21 cellular contexts compared by ENCODE assay signal in genomic region chr13:68078874-68079273, GRCh38.
DNase-seq lines count a peak whose midpoint lies in the region; ATAC-seq and TF ChIP-seq lines count a peak whose summit lies in the region.
"Had no signal": no experiment of that assay in that cellular context is flagged by ENCODE, and none has a peak within 500 bp of the region (broad histone marks: within the 10 kb centered on the region; RNA-seq: fewer than 3 reads in every experiment).

No MANE protein-coding gene starts in this region.

- no TSS peak for BruUV-seq in MCF 10A (replicated peaks; lab: Mats Ljungman, UMichigan)

- POLR2A ChIA-PET in MCF 10A (lab: Yijun Ruan, JAX): no interaction called here

- intact Hi-C loops in MCF 10A (cut with micrococcal nuclease): no loop called here
- intact Hi-C loops in breast epithelium (cut with DNase I; ENCODE audit: low total_unique reads): no loop called here
- intact Hi-C loops in left ventricle myocardium superior (cut with micrococcal nuclease): no loop called here

- no peak for TF ChIP-seq CTCF in MCF 10A (IDR thresholded peaks at IDR 0.05; ENCODE audit: unreplicated experiment)
- no peak for TF ChIP-seq CTCF in breast epithelium (IDR thresholded peaks at IDR 0.05)
- no peak for TF ChIP-seq CTCF in epithelial cell of proximal tubule (conservative IDR thresholded peaks at IDR 0.05; ENCODE audit: low read depth, low read length)

- H3K27me3 ChIP-seq in breast epithelium (no peaks in the 10 kb centered on the region), adipocyte (replicated peaks; ENCODE audit: control insufficient read depth, insufficient read depth, low read length) (no peaks in the 10 kb centered on the region)
- H3K27me3 ChIP-seq: SJSA1 had no signal

- H3K27me3 Mint-ChIP-seq in MCF 10A (ENCODE audit: insufficient read depth, unreplicated experiment): no peaks in the 10 kb centered on the region

- ATAC-seq in left ventricle myocardium superior: no peak
- no peak for ATAC-seq in activated CD4-positive, CD25-positive, alpha-beta regulatory T cell treated with anti-CD3 and anti-CD28 coated beads, Interleukin-2, amount 50 U/mL, for 24 hours
- ATAC-seq in HG02938 (IDR thresholded peaks at IDR 0.05; ENCODE audit: unreplicated experiment): no peak
- ATAC-seq: Right ventricle myocardium inferior had no signal

- H3K4me1 ChIP-seq in breast epithelium (no peaks in the 10 kb centered on the region), adipocyte (ENCODE audit: control insufficient read depth, insufficient read depth, low read length) (no peaks in the 10 kb centered on the region)
- H3K4me1 ChIP-seq: SJSA1 had no signal

- peaks cover 22% of the 10 kb centered on the region for H3K4me1 Mint-ChIP-seq in MCF 10A (ENCODE audit: insufficient read depth, unreplicated experiment)

- H3K36me3 Mint-ChIP-seq in MCF 10A (ENCODE audit: insufficient read depth, unreplicated experiment): no peaks in the 10 kb centered on the region

- no peaks in the 10 kb centered on the region for H3K9me3 ChIP-seq in breast epithelium
- no peaks in the 10 kb centered on the region for H3K9me3 ChIP-seq in adipocyte (ENCODE audit: control insufficient read depth, low read length)
- H3K9me3 ChIP-seq: SJSA1 had no signal

- H3K27ac ChIP-seq in breast epithelium: no peak overlapping the region
- H3K27ac ChIP-seq: 22Rv1, SJSA1 had no signal

- H3K9ac ChIP-seq in adipocyte (ENCODE audit: low read length): no peak overlapping the region

- no peaks in the 10 kb centered on the region for H3K36me3 ChIP-seq in breast epithelium
- no peaks in the 10 kb centered on the region for H3K36me3 ChIP-seq in adipocyte (ENCODE audit: control insufficient read depth, insufficient read depth, low read length, severe bottlenecking)
- H3K36me3 ChIP-seq: SJSA1 had no signal

- TF ChIP-seq POLR2A in breast epithelium (IDR thresholded peaks at IDR 0.05): no peak

- DNase-seq in MCF 10A (ENCODE audit: unreplicated experiment) (peak; percentile 18), breast epithelium (ENCODE audit: low spot score in 2 of 2) (no peak), adipocyte (ENCODE audit: low read depth) (peak; percentile 0), epithelial cell of proximal tubule (ENCODE audit: low read depth) (peak; percentile 9), left ventricle myocardium superior (no peak), NCI-H510A treated with DMSO at 0.1 percent for 48 hours (lab: John Stamatoyannopoulos, UW) (no peak)
- DNase-seq: Calu3, DND-41, H7, HFFc6, KBM-7, MM.1S, NCI-H2081, NCI-H345, NCI-H524 treated with DMSO at 0.1 percent for 48 hours, NCI-H774 had no signal

- no peak overlapping the region for H3K4me3 Mint-ChIP-seq in MCF 10A (ENCODE audit: unreplicated experiment)
- H3K4me3 Mint-ChIP-seq: HFFc6 had no signal

- H3K9me3 Mint-ChIP-seq in MCF 10A (ENCODE audit: unreplicated experiment): peaks cover 7% of the 10 kb centered on the region

- peak overlapping the region; percentile 37 for H3K27ac Mint-ChIP-seq in MCF 10A (ENCODE audit: low read depth, unreplicated experiment)
- H3K27ac Mint-ChIP-seq: HFFc6 had no signal

- H3K4me3 ChIP-seq in breast epithelium (no peak overlapping the region), adipocyte (ENCODE audit: low read length) (no peak overlapping the region), epithelial cell of proximal tubule (ENCODE audit: low read depth, low read length) (no peak overlapping the region)
- H3K4me3 ChIP-seq: SJSA1 had no signal

- CTCF ChIA-PET in MCF 10A (lab: Yijun Ruan, JAX): no interaction called here

Comparison
In these comparisons a context has a peak if more than half of its experiments do, and no peak if none do; other contexts are left out.
1. DNase-seq: peak in MCF 10A (single experiment), adipocyte (single experiment) and epithelial cell of proximal tubule (single experiment); none in breast epithelium (0 of 2), left ventricle myocardium superior (single experiment) and NCI-H510A treated with DMSO at 0.1 percent for 48 hours (single experiment).